Comparison of ENCODE assay signal across 2 cellular contexts in the genomic region with DNA sequence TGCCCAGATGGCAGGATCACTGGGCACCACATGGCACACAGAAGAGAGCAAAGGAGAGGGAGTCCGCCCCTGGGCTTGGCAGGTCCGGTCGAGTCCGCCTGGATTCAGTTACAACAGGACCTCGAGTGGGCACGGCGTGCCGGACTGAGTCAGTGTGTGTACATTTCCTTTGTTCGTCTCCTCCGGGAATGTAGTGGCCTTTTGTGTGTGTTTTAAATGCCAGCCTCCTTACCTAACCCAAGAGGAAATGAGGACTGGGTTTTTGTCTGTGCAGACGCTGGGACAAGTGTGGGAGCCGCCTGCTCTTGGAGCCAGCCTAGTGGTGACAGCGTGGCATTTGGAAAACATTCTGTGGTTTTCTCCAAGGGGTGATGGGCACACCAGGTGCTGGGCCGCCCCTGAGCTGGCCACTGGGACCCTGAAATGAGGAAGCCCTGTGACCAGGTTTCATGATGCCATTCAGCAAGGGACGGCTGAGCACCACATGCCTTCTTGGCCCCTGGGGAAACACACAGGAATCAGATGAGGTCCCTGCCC.
TF ChIP-seq lines count a peak whose summit lies in the region.

No MANE protein-coding gene starts in this region.

TF ChIP-seq in IMR-90, 13 proteins besides CTCF, POLR2A, EP300 and RAD21 (continued from another document):
- TF ChIP-seq SMC3 (IDR thresholded peaks at IDR 0.05; ENCODE audit: low read depth, low read length) (no peak), NFE2L2 (IDR thresholded peaks at IDR 0.05; ENCODE audit: low read depth, low read length) (no peak), FOS (IDR thresholded peaks at IDR 0.05; ENCODE audit: low read depth, low read length) (0 out of 2 replicates have a peak, but pooled peaks have one; percentile 16), MAFK (IDR thresholded peaks at IDR 0.05; ENCODE audit: low read depth, low read length) (no peak), CEBPB (IDR thresholded peaks at IDR 0.05; ENCODE audit: low read depth, low read length) (peak; percentile 32; the same call in 1 of the 2 replicates), RFX5 (IDR thresholded peaks at IDR 0.05; ENCODE audit: low read depth, low read length) (no peak), RCOR1 (IDR thresholded peaks at IDR 0.05; ENCODE audit: insufficient replicate concordance, low read length) (no peak), BHLHE40 (IDR thresholded peaks at IDR 0.05; ENCODE audit: low read depth, low read length) (peak; percentile 85), MAZ (IDR thresholded peaks at IDR 0.05; ENCODE audit: borderline replicate concordance, low read depth, low read length) (no peak)
- TF ChIP-seq, protein P1, sequence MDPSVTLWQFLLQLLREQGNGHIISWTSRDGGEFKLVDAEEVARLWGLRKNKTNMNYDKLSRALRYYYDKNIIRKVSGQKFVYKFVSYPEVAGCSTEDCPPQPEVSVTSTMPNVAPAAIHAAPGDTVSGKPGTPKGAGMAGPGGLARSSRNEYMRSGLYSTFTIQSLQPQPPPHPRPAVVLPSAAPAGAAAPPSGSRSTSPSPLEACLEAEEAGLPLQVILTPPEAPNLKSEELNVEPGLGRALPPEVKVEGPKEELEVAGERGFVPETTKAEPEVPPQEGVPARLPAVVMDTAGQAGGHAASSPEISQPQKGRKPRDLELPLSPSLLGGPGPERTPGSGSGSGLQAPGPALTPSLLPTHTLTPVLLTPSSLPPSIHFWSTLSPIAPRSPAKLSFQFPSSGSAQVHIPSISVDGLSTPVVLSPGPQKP (IDR thresholded peaks at IDR 0.05; ENCODE audit: borderline replicate concordance, low read depth, low read length): no peak

TF ChIP-seq in liver, 16 proteins besides CTCF, POLR2A, EP300 and RAD21 (continued from another document):
- TF ChIP-seq REST (IDR thresholded peaks at IDR 0.05) (peak; percentile 37), JUND (IDR thresholded peaks at IDR 0.05) (peak in 1 of 2 donors; percentile 46), FOXA2 (IDR thresholded peaks at IDR 0.05) (peak; percentile 33), GABPA (IDR thresholded peaks at IDR 0.05 in 1 of 2, conservative IDR thresholded peaks at IDR 0.05 in 1 of 2) (no peak), TAF1 (conservative IDR thresholded peaks at IDR 0.05) (no peak), HNF4A (conservative IDR thresholded peaks at IDR 0.05) (peak in 1 of 2 donors; percentile 71), NR2F2 (IDR thresholded peaks at IDR 0.05) (no peak), FOXA1 (IDR thresholded peaks at IDR 0.05) (peak; percentile 15), ZBTB33 (IDR thresholded peaks at IDR 0.05) (no peak), YY1 (IDR thresholded peaks at IDR 0.05) (peak; percentile 50), RXRA (IDR thresholded peaks at IDR 0.05) (peak in 1 of 2 donors; percentile 55)
